In the genomic region with DNA sequence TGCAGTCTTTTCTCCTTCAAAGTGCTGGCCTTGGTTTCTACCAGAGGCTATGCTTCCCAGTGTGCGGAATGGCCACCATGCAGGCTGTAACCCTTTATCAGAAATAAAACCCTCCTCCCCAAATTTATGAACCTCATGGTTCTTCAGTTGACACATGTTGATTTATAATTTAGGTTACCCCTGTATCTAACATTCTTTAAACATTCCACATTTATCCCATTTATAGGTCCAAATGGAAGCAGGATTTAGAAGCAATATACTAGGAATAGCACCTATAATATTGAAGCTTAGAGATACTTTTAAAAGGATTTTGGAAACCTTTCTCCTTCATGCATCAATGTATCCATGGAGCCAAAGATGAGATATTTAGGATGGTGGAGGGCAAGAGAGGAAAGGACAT, we compare ENCODE assay signal across 8 cellular contexts.
"Had no signal": no experiment of that assay in that cellular context is flagged by ENCODE, and none has a peak within 500 bp of the region (broad histone marks: within the 10 kb centered on the region; RNA-seq: fewer than 3 reads in every experiment).

No MANE protein-coding gene starts in this region.

- ATAC-seq: GM12878 had no signal

- DNase-seq: GDM1, GF-D8 had no signal

- FAIRE-seq: G401.6, GM12878, GM12891, GM12892, GM18507, GM19239 had no signal

- H3K4me3 ChIP-seq: GM12878 had no signal
